24 cellular contexts compared by ENCODE assay signal in genomic region chr3:111481551-111481950, GRCh38.
"Had no signal": no experiment of that assay in that cellular context is flagged by ENCODE, and none has a peak within 500 bp of the region (broad histone marks: within the 10 kb centered on the region; RNA-seq: fewer than 3 reads in every experiment).

No MANE protein-coding gene starts in this region.

- H3K27me3 Mint-ChIP-seq: activated CD4-positive, alpha-beta T cell treated with anti-CD3 and anti-CD28 coated beads, Interleukin-2, amount 10 ng/mL, durations not matched to agents 7 days and 5 days; activated naive CD8-positive, alpha-beta T cell treated with anti-CD3 and anti-CD28 coated beads, Interleukin-2, amount 50 U/mL, for 24 hours; T-helper 17 cell had no signal

- H3K27ac Mint-ChIP-seq: activated B cell treated with CpG ODN at 0.5 μM for 24 hours; activated CD4-positive, alpha-beta memory T cell treated with anti-CD3 and anti-CD28 coated beads for 36 hours; activated CD4-positive, alpha-beta T cell treated with anti-CD3 and anti-CD28 coated beads, Interleukin-2, amount 10 ng/mL, durations not matched to agents 7 days and 5 days; activated naive CD4-positive, alpha-beta T cell treated with anti-CD3 and anti-CD28 coated beads, Interleukin-2, amount 50 U/mL, for 72 hours; activated naive CD8-positive, alpha-beta T cell treated with anti-CD3 and anti-CD28 coated beads, Interleukin-2, amount 50 U/mL, for 24 hours; T-helper 17 cell had no signal

- H3K4me1 Mint-ChIP-seq: activated B cell treated with CpG ODN at 0.5 μM for 24 hours; activated CD4-positive, alpha-beta T cell treated with anti-CD3 and anti-CD28 coated beads, Interleukin-2, amount 10 ng/mL, durations not matched to agents 7 days and 5 days; activated naive CD8-positive, alpha-beta T cell treated with anti-CD3 and anti-CD28 coated beads, Interleukin-2, amount 50 U/mL, for 24 hours; T-helper 17 cell had no signal

- H3K36me3 Mint-ChIP-seq: activated CD4-positive, alpha-beta memory T cell treated with anti-CD3 and anti-CD28 coated beads for 36 hours; activated naive CD4-positive, alpha-beta T cell treated with anti-CD3 and anti-CD28 coated beads, Interleukin-2, amount 50 U/mL, for 72 hours had no signal

- H3K9me3 Mint-ChIP-seq: activated T-cell treated with anti-CD3 and anti-CD28 coated beads, Interleukin-2, amount 50 U/mL, for 4 hours had no signal

- ATAC-seq: activated naive CD4-positive, alpha-beta T cell treated with anti-CD3 and anti-CD28 coated beads, Interleukin-2, amount 50 U/mL, for 72 hours; activated naive CD8-positive, alpha-beta T cell treated with anti-CD3 and anti-CD28 coated beads, Interleukin-2, amount 50 U/mL, for 24 hours; activated T-cell treated with anti-CD3 and anti-CD28 coated beads, Interleukin-2, amount 50 U/mL, for 4 hours; T-helper 17 cell had no signal

- DNase-seq: activated B cell treated with CpG ODN at 0.5 μM for 24 hours; activated CD4-positive, alpha-beta memory T cell treated with anti-CD3 and anti-CD28 coated beads for 36 hours; activated CD4-positive, alpha-beta T cell treated with anti-CD3 and anti-CD28 coated beads for 1 hour; activated CD4-positive, alpha-beta T cell treated with anti-CD3 and anti-CD28 coated beads, Interleukin-2, amount 10 ng/mL, durations not matched to agents 7 days and 5 days; activated CD8-positive, alpha-beta memory T cell treated with anti-CD3 and anti-CD28 coated beads for 24 hours; activated effector memory CD4-positive, alpha-beta T cell treated with anti-CD3 and anti-CD28 coated beads, Interleukin-2, amount 50 U/mL, for 16 hours; activated naive CD4-positive, alpha-beta T cell treated with Interleukin-2 at 50 U/mL for 16 hours; activated naive CD8-positive, alpha-beta T cell treated with anti-CD3 and anti-CD28 coated beads, Interleukin-2, amount 50 U/mL, for 24 hours; activated T-cell treated with anti-CD3 and anti-CD28 coated beads, Interleukin-2, amount 50 U/mL, for 4 hours; amygdala; MM.1S; NCI-H1105; NCI-H1436; NCI-H1694 treated with DMSO at 0.1 percent for 48 hours; NCI-H2029 treated with DMSO at 0.1 percent for 48 hours; NCI-H345; NCI-H510A; NCI-H526 treated with DMSO at 0.1 percent for 48 hours; NCI-H82; SIG-M5; T-helper 17 cell; T-helper 9 cell had no signal

- H3K27ac ChIP-seq: KMS-11 had no signal

- H3K4me3 Mint-ChIP-seq: activated B cell treated with CpG ODN at 0.5 μM for 24 hours; activated CD4-positive, alpha-beta memory T cell treated with anti-CD3 and anti-CD28 coated beads for 36 hours; activated CD4-positive, alpha-beta T cell treated with anti-CD3 and anti-CD28 coated beads, Interleukin-2, amount 10 ng/mL, durations not matched to agents 7 days and 5 days; activated naive CD8-positive, alpha-beta T cell treated with anti-CD3 and anti-CD28 coated beads, Interleukin-2, amount 50 U/mL, for 24 hours; activated T-cell treated with anti-CD3 and anti-CD28 coated beads, Interleukin-2, amount 50 U/mL, for 4 hours; T-helper 17 cell had no signal
